ENCODE assay signal across 8 cellular contexts in genomic region chr9:34646211-34647083, GRCh38. TPM values are rescaled to one million over a fixed set of nuclear protein-coding genes. Genes with fewer than 3 reads are reported as not detected.
DNase-seq lines count a peak whose midpoint lies in the region; ATAC-seq and TF ChIP-seq lines count a peak whose summit lies in the region.

Gene GALT, plus strand, starts transcription at chr9:34646675. Its CDS starts 30 bp downstream, at chr9:34646705.

- peaks cover 18% of the 10 kb centered on the region for H3K36me3 Mint-ChIP-seq in WTC11
- peaks cover 9 to 13% (median 10%) of the 10 kb centered on the region in 3 donors for H3K36me3 Mint-ChIP-seq in immature natural killer cell

- peak; percentile 94 for DNase-seq in AG08395 (ENCODE audit: low spot score)
- DNase-seq in NCI-H2196 (lab: John Stamatoyannopoulos, UW; ENCODE audit: unreplicated experiment): peak; percentile 94
- peak; percentile 95 for DNase-seq in WTC11 (ENCODE audit: low spot score)
- peak; percentile 81 to 87 for DNase-seq in cardiac fibroblast (ENCODE audit: low read depth in 2 of 2)
- DNase-seq in immature natural killer cell: peak; percentile 91 to 95 (median 94)
- peak; percentile 49 for DNase-seq in smooth muscle cell of the brain vasculature (ENCODE audit: low read depth, low spot score)

- H3K27me3 Mint-ChIP-seq in WTC11 (ENCODE audit: low read depth): no peaks in the 10 kb centered on the region
- H3K27me3 Mint-ChIP-seq in immature natural killer cell (ENCODE audit: low read depth in 3 of 3): peaks cover 7 to 11% (median 9%) of the 10 kb centered on the region in 3 donors

- peak within 1 kb of the TSS; percentile 61 to 76 for H3K4me3 ChIP-seq in cardiac fibroblast (replicated peaks in 1 of 2; ENCODE audit: low read depth in 2 of 2, low read length in 2 of 2)

- H3K4me3 Mint-ChIP-seq in WTC11 (peak within 1 kb of the TSS; percentile 85), immature natural killer cell (peak within 1 kb of the TSS; percentile 90 to 95 (median 92))

- peak; percentile 80 for ATAC-seq in GM18873 (IDR thresholded peaks at IDR 0.05; ENCODE audit: low FRiP score, unreplicated experiment)
- ATAC-seq in HG03135 (IDR thresholded peaks at IDR 0.05; ENCODE audit: unreplicated experiment): peak; percentile 85
- peak; percentile 87 for ATAC-seq in WTC11

- peaks cover 34% of the 10 kb centered on the region for H3K4me1 Mint-ChIP-seq in WTC11
- H3K4me1 Mint-ChIP-seq in immature natural killer cell: peaks cover 29 to 38% of the 10 kb centered on the region in 2 donors

- H3K9me3 Mint-ChIP-seq in WTC11 (no peaks in the 10 kb centered on the region), immature natural killer cell (no peaks in the 10 kb centered on the region)

- H3K27ac Mint-ChIP-seq in WTC11 (peak within 1 kb of the TSS; percentile 76), immature natural killer cell (peak within 1 kb of the TSS; percentile 77 to 94 (median 90))

- CTCF ChIA-PET in WTC11 (lab: Charles Lee): interaction anchor here (0.6 to 5.6 kb wide), 18 partner anchors 10 to 284 kb away, joined by 3 to 94 read pairs (median 8); partner anchors contain the start of genes ARID3C, CCL27, DCTN3 and SIGMAR1

- TF ChIP-seq CTCF in WTC11 (IDR thresholded peaks at IDR 0.05) (no peak), cardiac fibroblast (IDR thresholded peaks at IDR 0.05; ENCODE audit: low read depth, low read length) (peak; percentile 58)

- POLR2A ChIA-PET in WTC11 (lab: Charles Lee): interaction anchor here (1.0 to 2.5 kb wide), 4 partner anchors 9 to 19 kb away, joined by 3 to 25 read pairs (median 10); partner anchors contain the start of gene SIGMAR1

TF ChIP-seq in WTC11, 78 proteins besides CTCF, POLR2A, EP300 and RAD21 (continues in another document):
- TF ChIP-seq MLX (CRISPR knock-in tag; IDR thresholded peaks at IDR 0.05) (no peak), ETV6 (CRISPR knock-in tag; IDR thresholded peaks at IDR 0.05) (0 out of 2 replicates have a peak, but pooled peaks have one; percentile 59), ZNF396 (CRISPR knock-in tag; IDR thresholded peaks at IDR 0.05; ENCODE audit: borderline replicate concordance) (no peak), ZNF138 (CRISPR knock-in tag; conservative IDR thresholded peaks at IDR 0.05) (0 out of 2 replicates have a peak, but pooled peaks have one; percentile 34), CDX4 (CRISPR knock-in tag; IDR thresholded peaks at IDR 0.05; ENCODE audit: borderline replicate concordance) (no peak), NFYB (CRISPR knock-in tag; conservative IDR thresholded peaks at IDR 0.05; ENCODE audit: low read depth) (peak; percentile 95), TEAD1 (CRISPR knock-in tag; IDR thresholded peaks at IDR 0.05) (peak; percentile 26; the same call in 1 of the 2 replicates), FOXP4 (CRISPR knock-in tag; IDR thresholded peaks at IDR 0.05) (0 out of 2 replicates have a peak, but pooled peaks have one; percentile 17), CREM (CRISPR knock-in tag; IDR thresholded peaks at IDR 0.05) (no peak), ARID4B (CRISPR knock-in tag; IDR thresholded peaks at IDR 0.05; ENCODE audit: borderline replicate concordance) (peak; percentile 95), ZNF423 (CRISPR knock-in tag; IDR thresholded peaks at IDR 0.05) (no peak), ZNF121 (CRISPR knock-in tag; IDR thresholded peaks at IDR 0.05) (peak; percentile 77), FOXP1 (CRISPR knock-in tag; IDR thresholded peaks at IDR 0.05; ENCODE audit: borderline replicate concordance) (peak; percentile 60; the same call in 1 of the 2 replicates), ZNF281 (CRISPR knock-in tag; IDR thresholded peaks at IDR 0.05) (peak; percentile 66; the same call in 1 of the 2 replicates), ZNF317 (CRISPR knock-in tag; IDR thresholded peaks at IDR 0.05; ENCODE audit: borderline replicate concordance, low read depth) (0 out of 2 replicates have a peak, but pooled peaks have one; percentile 16), ZNF263 (CRISPR knock-in tag; IDR thresholded peaks at IDR 0.05; ENCODE audit: low read depth) (no peak), ZNF671 (CRISPR knock-in tag; IDR thresholded peaks at IDR 0.05) (no peak), ELF4 (CRISPR knock-in tag; IDR thresholded peaks at IDR 0.05; ENCODE audit: low read depth) (no peak), TEAD4 (CRISPR knock-in tag; IDR thresholded peaks at IDR 0.05) (0 out of 2 replicates have a peak, but pooled peaks have one; percentile 17)

RNA-seq across cellular contexts. Expression of gene GALT, which starts in this region (rescaled TPM):
- total RNA-seq in WTC11 (2021): 35.9 to 39.7 TPM (median 37.6 TPM) in 3 replicates
- 10 to 100 TPM; 43.7 to 61.2 (median 47.3) TPM for polyA plus RNA-seq in immature natural killer cell

Comparison
In these comparisons a context has a peak if more than half of its experiments do, and no peak if none do; other contexts are left out.
1. Peak in every context shown above with its lines: DNase-seq, ATAC-seq and H3K4me3 ChIP-seq.